ENCODE assay signal across 8 cellular contexts in genomic region chr15:41543521-41543870, GRCh38. TPM values are rescaled to one million over a fixed set of nuclear protein-coding genes. Genes with fewer than 3 reads are reported as not detected.
DNase-seq lines count a peak whose midpoint lies in the region; ATAC-seq, FAIRE-seq and TF ChIP-seq lines count a peak whose summit lies in the region.

No MANE protein-coding gene starts in this region.

- no peak for FAIRE-seq in keratinocyte (lab: Jason Lieb, UNC)

- no peaks in the 10 kb centered on the region for H3K36me3 Mint-ChIP-seq in T-helper 1 cell treated with Interleukin-12 subunit alpha and Interleukin-12 subunit beta and Interleukin-4 antibody, amounts not matched to agents 30 μg/mL and 1 μg/mL, for 36 hours (ENCODE audit: low read depth)
- no peaks in the 10 kb centered on the region for H3K36me3 Mint-ChIP-seq in activated naive CD8-positive, alpha-beta T cell treated with anti-CD3 and anti-CD28 coated beads, Interleukin-2, amount 10 ng/mL, durations not matched to agents 7 days and 5 days

- 4% methylated on average over 8 of the region's 8 CpGs for WGBS in suprapubic skin

- peak overlapping the region; percentile 94 for H3K9ac ChIP-seq in keratinocyte (ENCODE audit: control insufficient read depth, extremely low read depth, insufficient read depth, low read length)

- H3K27ac ChIP-seq in keratinocyte (ENCODE audit: control insufficient read depth, insufficient read depth, low read length), result peak overlapping the region; percentile 84
- peak overlapping the region; percentile 78 for H3K27ac ChIP-seq in suprapubic skin

- no peak for ATAC-seq in activated naive CD8-positive, alpha-beta T cell treated with anti-CD3 and anti-CD28 coated beads, Interleukin-2, amount 10 ng/mL, durations not matched to agents 7 days and 5 days (ENCODE audit: low read depth)
- ATAC-seq in GM18909 (IDR thresholded peaks at IDR 0.05; ENCODE audit: poor library complexity, unreplicated experiment), result no peak

- TF ChIP-seq POLR2A in suprapubic skin (IDR thresholded peaks at IDR 0.05), result no peak

- H3K9me3 Mint-ChIP-seq in T-helper 1 cell treated with Interleukin-12 subunit alpha and Interleukin-12 subunit beta and Interleukin-4 antibody, amounts not matched to agents 30 μg/mL and 1 μg/mL, for 36 hours, result no peaks in the 10 kb centered on the region
- H3K9me3 Mint-ChIP-seq in activated naive CD8-positive, alpha-beta T cell treated with anti-CD3 and anti-CD28 coated beads, Interleukin-2, amount 10 ng/mL, durations not matched to agents 7 days and 5 days, result no peaks in the 10 kb centered on the region

- peak overlapping the region; percentile 89 to 99 (median 94) for H3K4me3 ChIP-seq in keratinocyte (ENCODE audit: control insufficient read depth in 2 of 3, extremely low read depth in 1 of 3, insufficient read depth in 2 of 3, low read depth in 1 of 3, low read length in 3 of 3)
- H3K4me3 ChIP-seq in suprapubic skin, result peak overlapping the region; percentile 92

- H2AFZ ChIP-seq in keratinocyte (ENCODE audit: control insufficient read depth, low read length), result peak overlapping the region; percentile 93

- H3K9me3 ChIP-seq in keratinocyte (ENCODE audit: control insufficient read depth, low read depth, low read length), result no peaks in the 10 kb centered on the region
- H3K9me3 ChIP-seq in suprapubic skin, result no peaks in the 10 kb centered on the region

- H3K27me3 Mint-ChIP-seq in T-helper 1 cell treated with Interleukin-12 subunit alpha and Interleukin-12 subunit beta and Interleukin-4 antibody, amounts not matched to agents 30 μg/mL and 1 μg/mL, for 36 hours (ENCODE audit: low read depth), result no peaks in the 10 kb centered on the region
- H3K27me3 Mint-ChIP-seq in activated naive CD8-positive, alpha-beta T cell treated with anti-CD3 and anti-CD28 coated beads, Interleukin-2, amount 10 ng/mL, durations not matched to agents 7 days and 5 days, result no peaks in the 10 kb centered on the region

- H3K27ac Mint-ChIP-seq in T-helper 1 cell treated with Interleukin-12 subunit alpha and Interleukin-12 subunit beta and Interleukin-4 antibody, amounts not matched to agents 30 μg/mL and 1 μg/mL, for 36 hours, result peak overlapping the region; percentile 84
- peak overlapping the region; percentile 79 for H3K27ac Mint-ChIP-seq in activated naive CD8-positive, alpha-beta T cell treated with anti-CD3 and anti-CD28 coated beads, Interleukin-2, amount 10 ng/mL, durations not matched to agents 7 days and 5 days

- H3K4me1 Mint-ChIP-seq in T-helper 1 cell treated with Interleukin-12 subunit alpha and Interleukin-12 subunit beta and Interleukin-4 antibody, amounts not matched to agents 30 μg/mL and 1 μg/mL, for 36 hours (ENCODE audit: low read depth), result peaks cover 9% of the 10 kb centered on the region
- H3K4me1 Mint-ChIP-seq in activated naive CD8-positive, alpha-beta T cell treated with anti-CD3 and anti-CD28 coated beads, Interleukin-2, amount 10 ng/mL, durations not matched to agents 7 days and 5 days, result peaks cover 12% of the 10 kb centered on the region

- dilution Hi-C loops in keratinocyte (cut with MboI; ENCODE audit: extremely low pct_ligation_motif_present, low sequenced_read_pairs), result no loop called here

- H3K4me3 Mint-ChIP-seq in T-helper 1 cell treated with Interleukin-12 subunit alpha and Interleukin-12 subunit beta and Interleukin-4 antibody, amounts not matched to agents 30 μg/mL and 1 μg/mL, for 36 hours, result peak overlapping the region; percentile 94
- H3K4me3 Mint-ChIP-seq in activated naive CD8-positive, alpha-beta T cell treated with anti-CD3 and anti-CD28 coated beads, Interleukin-2, amount 10 ng/mL, durations not matched to agents 7 days and 5 days, result peak overlapping the region; percentile 96

- TF ChIP-seq EP300 in suprapubic skin (IDR thresholded peaks at IDR 0.05), result no peak

- H3K4me2 ChIP-seq in keratinocyte (ENCODE audit: control insufficient read depth, extremely low read depth, insufficient read depth, low read depth, low read length), result peak overlapping the region; percentile 79

- no peaks in the 10 kb centered on the region for H3K9me1 ChIP-seq in keratinocyte (ENCODE audit: control insufficient read depth, extremely low read depth, insufficient read depth, low read length)

- POLR2A ChIA-PET in activated naive CD8-positive, alpha-beta T cell treated with anti-CD3 and anti-CD28 coated beads, Interleukin-2, amount 10 ng/mL, durations not matched to agents 7 days and 5 days (lab: Charles Lee), result interaction anchor here (0.5 to 1.4 kb wide), 12 partner anchors 24 to 1447 kb away, joined by 3 to 6 read pairs (median 4); partner anchors contain the start of genes LTK, MAPKBP1, MGA and NDUFAF1

- H3K27me3 ChIP-seq in keratinocyte (ENCODE audit: control insufficient read depth, extremely low read depth, insufficient read depth, low read length), result no peaks in the 10 kb centered on the region
- H3K27me3 ChIP-seq in suprapubic skin, result no peaks in the 10 kb centered on the region

- no peak for DNase-seq in T-helper 1 cell
- DNase-seq in activated naive CD8-positive, alpha-beta T cell treated with anti-CD3 and anti-CD28 coated beads, Interleukin-2, amount 10 ng/mL, durations not matched to agents 7 days and 5 days, result no peak
- DNase-seq in keratinocyte (ENCODE audit: low read depth, low spot score), result no peak
- no peak for DNase-seq in suprapubic skin (ENCODE audit: low spot score in 2 of 2)
- DNase-seq in NCI-H226, result no peak
- DNase-seq in GF-D8 (lab: John Stamatoyannopoulos, UW), result no peak

- H4K20me1 ChIP-seq in keratinocyte (ENCODE audit: control insufficient read depth, extremely low read depth, insufficient read depth, low read length), result no peaks in the 10 kb centered on the region

- TF ChIP-seq CTCF in keratinocyte (optimal IDR thresholded peaks at IDR 0.05 in 1 of 3, IDR thresholded peaks at IDR 0.05 in 1 of 3, conservative IDR thresholded peaks at IDR 0.05 in 1 of 3; ENCODE audit: extremely low read depth in 1 of 3, insufficient read depth in 2 of 3, low read length in 3 of 3) (no peak), suprapubic skin (IDR thresholded peaks at IDR 0.05) (no peak)

- peaks cover 17% of the 10 kb centered on the region for H3K79me2 ChIP-seq in keratinocyte (ENCODE audit: control insufficient read depth, insufficient read depth, low read length)

- H3K4me1 ChIP-seq in keratinocyte (ENCODE audit: control insufficient read depth, extremely low read depth, insufficient read depth, low read length) (peaks cover 4% of the 10 kb centered on the region), suprapubic skin (peaks cover 12% of the 10 kb centered on the region)

- peaks cover 0 to 2% of the 10 kb centered on the region in 2 experiments for H3K36me3 ChIP-seq in keratinocyte (ENCODE audit: control insufficient read depth in 2 of 2, extremely low read depth in 1 of 2, insufficient read depth in 2 of 2, low read length in 2 of 2)
- no peaks in the 10 kb centered on the region for H3K36me3 ChIP-seq in suprapubic skin

RNA-seq across cellular contexts. Expression of gene RPAP1, which starts 0.6 kb away (rescaled TPM):
- 10 to 100 TPM; 40.2 to 42.4 TPM for total RNA-seq in activated naive CD8-positive, alpha-beta T cell treated with anti-CD3 and anti-CD28 coated beads, Interleukin-2, amount 10 ng/mL, durations not matched to agents 7 days and 5 days
- polyA plus RNA-seq in keratinocyte, result 5.9 to 12.6 TPM (median 11.6 TPM) in 3 replicates
- polyA plus RNA-seq in keratinocyte (2011; ENCODE audit: low read depth), result 11.2 TPM
- polyA plus RNA-seq in keratinocyte (2011; cell fraction: cytosol; rRNA removed), result 8.7 and 11.7 TPM in 2 replicates
- 32.2 and 36.3 TPM in 2 replicates for polyA plus RNA-seq in keratinocyte (2011; cell fraction: nucleus; rRNA removed)
- 14.6 and 22.9 TPM in 2 replicates for polyA plus RNA-seq in keratinocyte (2012; ENCODE audit: low replicate concordance)
- polyA minus RNA-seq in keratinocyte, result 9.3 to 50.7 TPM (median 16.2 TPM) in 3 replicates
- 15.2 TPM for polyA minus RNA-seq in keratinocyte (2011; cell fraction: cytosol; rRNA and poly(A)+ RNA removed)
- 20.3 and 28.6 TPM in 2 replicates for polyA minus RNA-seq in keratinocyte (2011; cell fraction: nucleus; rRNA and poly(A)+ RNA removed)
- 10 to 100 TPM; 21.6 to 50.2 (median 44.3) TPM for total RNA-seq in suprapubic skin

RNA-seq across cellular contexts. Expression of gene TYRO3, which starts 15.5 kb away (rescaled TPM):
- total RNA-seq in activated naive CD8-positive, alpha-beta T cell treated with anti-CD3 and anti-CD28 coated beads, Interleukin-2, amount 10 ng/mL, durations not matched to agents 7 days and 5 days, result under 1 TPM; 0.22 to 0.28 TPM
- polyA plus RNA-seq in keratinocyte, result 7.1 to 13.5 TPM (median 9.0 TPM) in 3 replicates
- polyA plus RNA-seq in keratinocyte (2011; ENCODE audit: low read depth), result 23.1 TPM
- 6.4 and 6.5 TPM in 2 replicates for polyA plus RNA-seq in keratinocyte (2011; cell fraction: cytosol; rRNA removed)
- 14.5 and 15.6 TPM in 2 replicates for polyA plus RNA-seq in keratinocyte (2011; cell fraction: nucleus; rRNA removed)
- 8.9 and 24.2 TPM in 2 replicates for polyA plus RNA-seq in keratinocyte (2012; ENCODE audit: low replicate concordance)
- 19.6 to 47.6 TPM (median 20.1 TPM) in 3 replicates for polyA minus RNA-seq in keratinocyte
- polyA minus RNA-seq in keratinocyte (2011; cell fraction: cytosol; rRNA and poly(A)+ RNA removed), result 26.7 TPM
- 12.1 and 15.8 TPM in 2 replicates for polyA minus RNA-seq in keratinocyte (2011; cell fraction: nucleus; rRNA and poly(A)+ RNA removed)
- total RNA-seq in suprapubic skin, result 10 to 100 TPM; 19.2 to 39.4 (median 39.0) TPM

RNA-seq across cellular contexts. Expression of gene LTK, which starts 29.9 kb away (rescaled TPM):
- total RNA-seq in activated naive CD8-positive, alpha-beta T cell treated with anti-CD3 and anti-CD28 coated beads, Interleukin-2, amount 10 ng/mL, durations not matched to agents 7 days and 5 days, result 1 to 10 TPM; 1.6 to 1.9 TPM
- not detected in 3 replicates for polyA plus RNA-seq in keratinocyte
- not detected for polyA plus RNA-seq in keratinocyte (2011; ENCODE audit: low read depth)
- not detected in 2 replicates for polyA plus RNA-seq in keratinocyte (2011; cell fraction: cytosol; rRNA removed)
- not detected in 2 replicates for polyA plus RNA-seq in keratinocyte (2011; cell fraction: nucleus; rRNA removed)
- not detected in 2 replicates for polyA plus RNA-seq in keratinocyte (2012; ENCODE audit: low replicate concordance)
- polyA minus RNA-seq in keratinocyte, result not detected in 3 replicates
- not detected for polyA minus RNA-seq in keratinocyte (2011; cell fraction: cytosol; rRNA and poly(A)+ RNA removed)
- polyA minus RNA-seq in keratinocyte (2011; cell fraction: nucleus; rRNA and poly(A)+ RNA removed), result not detected in 2 replicates
- total RNA-seq in suprapubic skin, result 1 to 10 TPM in 1 of 4 donors, under 1 TPM in 3; 0.57 to 2.8 (median 0.66) TPM

RNA-seq across cellular contexts. Expression of gene ITPKA, which starts 49.8 kb away (rescaled TPM):
- total RNA-seq in activated naive CD8-positive, alpha-beta T cell treated with anti-CD3 and anti-CD28 coated beads, Interleukin-2, amount 10 ng/mL, durations not matched to agents 7 days and 5 days, result under 1 TPM in 1 of 2 experiments, not detected in 1; 0.25 TPM
- polyA plus RNA-seq in keratinocyte, result 0.12 to 0.14 TPM in 2 of 3 replicates, not detected in the other
- polyA plus RNA-seq in keratinocyte (2011; ENCODE audit: low read depth), result not detected
- polyA plus RNA-seq in keratinocyte (2011; cell fraction: cytosol; rRNA removed), result 0.22 TPM in 1 of 2 replicates, not detected in the other
- polyA plus RNA-seq in keratinocyte (2011; cell fraction: nucleus; rRNA removed), result 0.15 TPM in 1 of 2 replicates, not detected in the other
- 0.11 TPM in 1 of 2 replicates, not detected in the other for polyA plus RNA-seq in keratinocyte (2012; ENCODE audit: low replicate concordance)
- polyA minus RNA-seq in keratinocyte, result not detected in 3 replicates
- polyA minus RNA-seq in keratinocyte (2011; cell fraction: cytosol; rRNA and poly(A)+ RNA removed), result 3.3 TPM
- not detected in 2 replicates for polyA minus RNA-seq in keratinocyte (2011; cell fraction: nucleus; rRNA and poly(A)+ RNA removed)
- 1 to 10 TPM in 1 of 4 donors, under 1 TPM in 1, not detected in 2; 0.30 to 1.5 TPM for total RNA-seq in suprapubic skin

Comparison
In these comparisons a context has a peak if more than half of its experiments do, and no peak if none do; other contexts are left out.
1. RNA of gene TYRO3, which starts 15.5 kb away (total RNA-seq): 19.2 to 39.4 TPM in suprapubic skin; 0.22 to 0.28 TPM in activated naive CD8-positive, alpha-beta T cell treated with anti-CD3 and anti-CD28 coated beads, Interleukin-2, amount 10 ng/mL, durations not matched to agents 7 days and 5 days; every median in the first group is over 10 times any median in the second.